ENCODE assay signal across 28 cellular contexts in the genomic region with DNA sequence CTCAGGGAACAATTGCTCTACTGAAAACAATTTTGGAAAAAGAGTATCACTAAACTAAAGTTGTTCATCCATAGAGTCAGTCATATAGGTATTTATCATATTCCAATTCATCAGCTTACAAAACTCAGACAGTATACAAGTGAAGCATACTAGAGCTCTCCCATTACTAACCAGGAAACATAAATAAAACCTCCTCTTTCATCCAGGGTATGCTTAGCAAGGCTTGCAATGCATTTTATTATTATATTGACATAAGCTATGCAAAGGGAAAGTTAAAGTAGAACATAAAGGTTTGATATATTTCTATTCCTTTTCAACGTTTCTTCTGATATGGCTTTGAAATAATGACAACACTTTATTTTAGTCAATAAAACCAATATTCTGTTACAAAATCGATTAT.
"Had no signal": no experiment of that assay in that cellular context is flagged by ENCODE, and none has a peak within 500 bp of the region (broad histone marks: within the 10 kb centered on the region; RNA-seq: fewer than 3 reads in every experiment).

No MANE protein-coding gene starts in this region.

- H3K27ac ChIP-seq: colonic mucosa, coronary artery, dorsolateral prefrontal cortex, epithelial cell of prostate, esophagus muscularis mucosa, esophagus squamous epithelium, foreskin keratinocyte, gastrocnemius medialis, gastroesophageal sphincter had no signal

- DNase-seq: colonic mucosa; cortex of kidney; dermis blood vessel endothelial cell; dorsolateral prefrontal cortex; effector CD4-positive, alpha-beta T cell; effector CD8-positive, alpha-beta T cell; effector memory CD4-positive, alpha-beta T cell; effector memory CD8-positive, alpha-beta T cell; endodermal cell; erythroblast; esophagus squamous epithelium; foreskin fibroblast; foreskin keratinocyte; foreskin melanocyte; gastrocnemius medialis; glutamatergic neuron; head of caudate nucleus; heart left ventricle; heart right ventricle had no signal

- H3K4me1 ChIP-seq: colonic mucosa, esophagus squamous epithelium, foreskin keratinocyte, gastrocnemius medialis, gastroesophageal sphincter had no signal

- H3K4me3 ChIP-seq: colonic mucosa, coronary artery, dorsolateral prefrontal cortex, esophagus muscularis mucosa, esophagus squamous epithelium, gastrocnemius medialis, gastroesophageal sphincter, heart left ventricle, heart right ventricle had no signal

- H3K9me3 ChIP-seq: colonic mucosa, esophagus muscularis mucosa, esophagus squamous epithelium, gastrocnemius medialis, gastroesophageal sphincter had no signal

- H3K9me3 Mint-ChIP-seq: dendritic cell treated with granulocyte-macrophage colony-stimulating factor and Interleukin-4, amounts not matched to agents 40 ng/mL and 50 ng/mL, for 4 days; endodermal cell had no signal

- FAIRE-seq: endometrium, endothelial cell of umbilical vein, frontal cortex had no signal

- H3K27ac Mint-ChIP-seq: dendritic cell treated with granulocyte-macrophage colony-stimulating factor and Interleukin-4, amounts not matched to agents 40 ng/mL and 50 ng/mL, for 4 days; effector memory CD8-positive, alpha-beta T cell; endodermal cell had no signal

- H3K27me3 ChIP-seq: colonic mucosa, esophagus muscularis mucosa, esophagus squamous epithelium, foreskin keratinocyte, gastrocnemius medialis, gastroesophageal sphincter, heart left ventricle, heart right ventricle had no signal

- H3K36me3 ChIP-seq: colonic mucosa, esophagus muscularis mucosa, esophagus squamous epithelium, gastrocnemius medialis, gastroesophageal sphincter, heart left ventricle, heart right ventricle had no signal

- ATAC-seq: effector memory CD8-positive, alpha-beta T cell; esophagus mucosa; foreskin keratinocyte; gastrocnemius medialis; gastroesophageal sphincter; heart left ventricle had no signal

- H3K27me3 Mint-ChIP-seq: dendritic cell treated with granulocyte-macrophage colony-stimulating factor and Interleukin-4, amounts not matched to agents 40 ng/mL and 50 ng/mL, for 4 days; effector memory CD8-positive, alpha-beta T cell had no signal

- H3K4me3 Mint-ChIP-seq: dendritic cell treated with granulocyte-macrophage colony-stimulating factor and Interleukin-4, amounts not matched to agents 40 ng/mL and 50 ng/mL, for 4 days; effector memory CD8-positive, alpha-beta T cell; endodermal cell had no signal
